In the genomic region with DNA sequence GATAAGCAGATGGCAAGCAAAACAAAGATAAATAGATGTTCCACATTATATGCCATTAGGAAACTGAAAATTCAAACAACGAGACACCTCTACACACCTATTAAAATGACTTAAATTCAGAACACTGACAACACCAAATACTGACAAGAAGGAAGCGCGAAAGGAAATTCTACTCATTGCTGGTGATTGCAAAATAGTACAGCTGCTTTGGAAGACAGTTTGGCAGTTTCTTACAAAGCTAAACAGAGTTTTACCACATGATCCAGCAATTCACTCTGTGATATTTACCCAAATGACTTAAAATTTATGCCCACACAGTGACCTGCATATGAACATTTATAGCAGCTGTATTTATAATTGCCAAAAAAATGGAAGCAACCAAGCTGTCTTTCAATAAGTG, we compare ENCODE assay signal across 18 cellular contexts.
DNase-seq lines count a peak whose midpoint lies in the region; ATAC-seq and TF ChIP-seq lines count a peak whose summit lies in the region.
"Had no signal": no experiment of that assay in that cellular context is flagged by ENCODE, and none has a peak within 500 bp of the region (broad histone marks: within the 10 kb centered on the region; RNA-seq: fewer than 3 reads in every experiment).

No MANE protein-coding gene starts in this region.

- H3K18ac ChIP-seq in mesenchymal stem cell (ENCODE audit: low read depth in 1 of 2, low read length in 2 of 2): no peak overlapping the region

- H3K27ac ChIP-seq in mesenchymal stem cell (ENCODE audit: low read length, poor library complexity, severe bottlenecking) (no peak overlapping the region), upper lobe of left lung (no peak overlapping the region)
- H3K27ac ChIP-seq: SJSA1, thyroid gland had no signal

- 57% methylated on average over 3 of the region's 3 CpGs for WGBS in mesenchymal stem cell
- WGBS in upper lobe of left lung, 2 donors: 40 to 52% methylated on average over 3 of the region's 3 CpGs

- ATAC-seq in upper lobe of left lung (ENCODE audit: low FRiP score in 2 of 2): no peak
- ATAC-seq: GM12878 had no signal

- no peak overlapping the region for H3K14ac ChIP-seq in mesenchymal stem cell (ENCODE audit: low read length in 2 of 2)

- H3K27me3 Mint-ChIP-seq in progenitor cell of endocrine pancreas: no peaks in the 10 kb centered on the region
- H3K27me3 Mint-ChIP-seq: activated CD4-positive, alpha-beta memory T cell treated with anti-CD3 and anti-CD28 coated beads, Interleukin-2, amount 10 ng/mL, durations not matched to agents 7 days and 5 days had no signal

- H3K27me3 ChIP-seq in mesenchymal stem cell (ENCODE audit: control insufficient read depth in 1 of 2, insufficient read depth in 1 of 2, low read length in 2 of 2): no peaks in the 10 kb centered on the region
- H3K27me3 ChIP-seq in upper lobe of left lung: no peaks in the 10 kb centered on the region
- H3K27me3 ChIP-seq: SJSA1, thyroid gland had no signal

- H3K4ac ChIP-seq in mesenchymal stem cell (ENCODE audit: low read depth in 1 of 2, low read length in 2 of 2): no peak overlapping the region

- no peak overlapping the region for H2AFZ ChIP-seq in mesenchymal stem cell (ENCODE audit: low read depth, low read length)

- TF ChIP-seq POLR2A in NB4 (IDR thresholded peaks at IDR 0.05; ENCODE audit: extremely low read depth, insufficient read length): no peak
- no peak for TF ChIP-seq POLR2A in upper lobe of left lung (IDR thresholded peaks at IDR 0.05)

- H3K9ac ChIP-seq in mesenchymal stem cell (ENCODE audit: low read length): no peak overlapping the region

- TF ChIP-seq CTCF in NB4 (IDR thresholded peaks at IDR 0.05; ENCODE audit: low read depth, low read length) (no peak), cardiac fibroblast (IDR thresholded peaks at IDR 0.05; ENCODE audit: low read depth, low read length) (no peak), upper lobe of left lung (IDR thresholded peaks at IDR 0.05) (no peak), progenitor cell of endocrine pancreas (IDR thresholded peaks at IDR 0.05; ENCODE audit: unreplicated experiment) (no peak)

- no peaks in the 10 kb centered on the region for H3K79me1 ChIP-seq in mesenchymal stem cell (replicated peaks; ENCODE audit: low read length, poor library complexity, severe bottlenecking)

- H3K9me3 Mint-ChIP-seq in progenitor cell of endocrine pancreas (ENCODE audit: low read depth): no peaks in the 10 kb centered on the region
- H3K9me3 Mint-ChIP-seq: activated T-helper 2 cell treated with anti-CD3 and anti-CD28 coated beads, Interferon-gamma antibody, Interleukin-2, Interleukin-4, amounts not matched to agents 10 μg/mL and 5 μg/mL and 100 μg/mL, durations not matched to agents 14 hours and 24 hours and 36 hours had no signal

- H2BK5ac ChIP-seq in mesenchymal stem cell (ENCODE audit: low read depth, low read length, poor library complexity, severe bottlenecking): no peak overlapping the region

- H3K4me1 ChIP-seq in mesenchymal stem cell (ENCODE audit: control insufficient read depth, insufficient read depth, low read depth, low read length) (no peaks in the 10 kb centered on the region), upper lobe of left lung (peaks cover 0 to 7% (median 1%) of the 10 kb centered on the region in 4 donors)
- H3K4me1 ChIP-seq: thyroid gland had no signal

- no peak overlapping the region for H4K91ac ChIP-seq in mesenchymal stem cell (ENCODE audit: low read length)

- no peaks in the 10 kb centered on the region for H3K36me3 ChIP-seq in mesenchymal stem cell (ENCODE audit: control insufficient read depth in 1 of 2, insufficient read depth in 2 of 2, low read depth in 1 of 2, low read length in 2 of 2)
- H3K36me3 ChIP-seq in upper lobe of left lung: no peaks in the 10 kb centered on the region
- H3K36me3 ChIP-seq: SJSA1, thyroid gland had no signal

- H3K36me3 Mint-ChIP-seq in progenitor cell of endocrine pancreas (ENCODE audit: insufficient read depth): no peaks in the 10 kb centered on the region

- peaks cover 1% of the 10 kb centered on the region for H3K4me1 Mint-ChIP-seq in progenitor cell of endocrine pancreas (ENCODE audit: low read depth)

- no peak overlapping the region for H3K4me2 ChIP-seq in mesenchymal stem cell (ENCODE audit: low read length, poor library complexity, severe bottlenecking)

- no peak overlapping the region for H2BK15ac ChIP-seq in mesenchymal stem cell (ENCODE audit: low read depth, poor library complexity, severe bottlenecking)

- no peak overlapping the region for H3K23ac ChIP-seq in mesenchymal stem cell (ENCODE audit: low read length in 2 of 2)

- H2BK12ac ChIP-seq in mesenchymal stem cell (ENCODE audit: low read length in 2 of 2): no peak overlapping the region

- DNase-seq in H4 (ENCODE audit: low spot score) (peak; percentile 17), NB4 (ENCODE audit: low read depth) (peak; percentile 88), cardiac fibroblast (ENCODE audit: low read depth in 2 of 2) (peak; percentile 72 to 73), mesenchymal stem cell (peak; percentile 63), NCI-H2227 treated with DMSO at 0.1 percent for 48 hours (lab: John Stamatoyannopoulos, UW) (no peak), upper lobe of left lung (no peak), progenitor cell of endocrine pancreas (ENCODE audit: low spot score, unreplicated experiment) (no peak)
- DNase-seq: activated CD4-positive, alpha-beta memory T cell treated with anti-CD3 and anti-CD28 coated beads, Interleukin-2, amount 10 ng/mL, durations not matched to agents 7 days and 5 days; anterior cingulate cortex; C1 segment of cervical spinal cord; effector CD8-positive, alpha-beta T cell; kidney glomerular epithelial cell; NK-92 treated with Interleukin-12 subunit alpha and Interleukin-12 subunit beta, amount 100 ng/mL, for 24 hours; stimulated activated CD4-positive, alpha-beta T cell treated with anti-CD3 and anti-CD28 coated beads, Interleukin-1b, Interleukin-23, amount 100 ng/mL, for 48 hours; thyroid gland had no signal

- H2AK5ac ChIP-seq in mesenchymal stem cell (ENCODE audit: low read length, severe bottlenecking): no peak overlapping the region

- no peak for TF ChIP-seq EP300 in upper lobe of left lung (IDR thresholded peaks at IDR 0.05)

- no peaks in the 10 kb centered on the region for H3K9me3 ChIP-seq in mesenchymal stem cell (ENCODE audit: control insufficient read depth, low read length)
- H3K9me3 ChIP-seq in upper lobe of left lung: no peaks in the 10 kb centered on the region
- H3K9me3 ChIP-seq: SJSA1, thyroid gland had no signal

- H3K4me3 ChIP-seq in NB4 (ENCODE audit: low read depth, low read length): no peak overlapping the region
- H3K4me3 ChIP-seq in cardiac fibroblast (replicated peaks in 1 of 2; ENCODE audit: low read depth in 2 of 2, low read length in 2 of 2): no peak overlapping the region
- no peak overlapping the region for H3K4me3 ChIP-seq in mesenchymal stem cell (ENCODE audit: insufficient read depth in 1 of 2, low read depth in 1 of 2, low read length in 2 of 2)
- H3K4me3 ChIP-seq in upper lobe of left lung: no peak overlapping the region
- H3K4me3 ChIP-seq: GM12878, SJSA1, thyroid gland had no signal

- H4K8ac ChIP-seq in mesenchymal stem cell (ENCODE audit: low read length): no peak overlapping the region

- no peak overlapping the region for H3K27ac Mint-ChIP-seq in progenitor cell of endocrine pancreas
- H3K27ac Mint-ChIP-seq: activated CD4-positive, alpha-beta memory T cell treated with anti-CD3 and anti-CD28 coated beads, Interleukin-2, amount 10 ng/mL, durations not matched to agents 7 days and 5 days; activated T-helper 2 cell treated with anti-CD3 and anti-CD28 coated beads, Interferon-gamma antibody, Interleukin-2, Interleukin-4, amounts not matched to agents 10 μg/mL and 5 μg/mL and 100 μg/mL, durations not matched to agents 14 hours and 24 hours and 36 hours had no signal

- no peak overlapping the region for H3K4me3 Mint-ChIP-seq in progenitor cell of endocrine pancreas (ENCODE audit: low read depth)
- H3K4me3 Mint-ChIP-seq: activated CD4-positive, alpha-beta memory T cell treated with anti-CD3 and anti-CD28 coated beads, Interleukin-2, amount 10 ng/mL, durations not matched to agents 7 days and 5 days had no signal

- no peak overlapping the region for H2BK120ac ChIP-seq in mesenchymal stem cell (ENCODE audit: low read depth, low read length)

Comparison
In these comparisons a context has a peak if more than half of its experiments do, and no peak if none do; other contexts are left out.
1. DNase-seq: peak in H4 (single experiment), NB4 (single experiment), cardiac fibroblast (2 of 2) and mesenchymal stem cell (single experiment); none in NCI-H2227 treated with DMSO at 0.1 percent for 48 hours (single experiment), upper lobe of left lung (0 of 2) and progenitor cell of endocrine pancreas (single experiment).